19 cellular contexts compared by ENCODE assay signal in genomic region chr2:209498574-209498973, GRCh38.
DNase-seq lines count a peak whose midpoint lies in the region; ATAC-seq, FAIRE-seq and TF ChIP-seq lines count a peak whose summit lies in the region.
"Had no signal": no experiment of that assay in that cellular context is flagged by ENCODE, and none has a peak within 500 bp of the region (broad histone marks: within the 10 kb centered on the region; RNA-seq: fewer than 3 reads in every experiment).

No MANE protein-coding gene starts in this region.

- H3K27me3 ChIP-seq in stomach = no peaks in the 10 kb centered on the region
- H3K27me3 ChIP-seq: BE2C had no signal

- TF ChIP-seq EP300 in stomach (IDR thresholded peaks at IDR 0.05) = no peak

- ATAC-seq in GM19455 (IDR thresholded peaks at IDR 0.05; ENCODE audit: unreplicated experiment) = no peak
- ATAC-seq: GM23338, HepG2 had no signal

- H3K4me3 ChIP-seq in SK-N-MC (no peak overlapping the region), kidney (ENCODE audit: low read length in 2 of 2) (no peak overlapping the region), stomach (no peak overlapping the region)
- H3K4me3 ChIP-seq: GM23338 had no signal

- intact Hi-C loops in kidney (cut with DNase I) = no loop called here
- intact Hi-C loops in stomach (cut with DNase I; ENCODE audit: low total_unique reads) = no loop called here

- DNase-seq in NCI-H446 treated with DMSO at 0.1 percent for 48 hours (lab: John Stamatoyannopoulos, UW) = peak; percentile 30
- no peak for DNase-seq in NCI-H446 (lab: John Stamatoyannopoulos, UW)
- no peak for DNase-seq in SK-N-MC (ENCODE audit: low read depth, low spot score)
- peak; percentile 22 for DNase-seq in kidney
- no peak for DNase-seq in HTR-8/SVneo (ENCODE audit: insufficient read length, low spot score)
- DNase-seq in stomach = no peak
- DNase-seq: 8988T; BE2C; C1 segment of cervical spinal cord; Caco-2; CD4-positive, alpha-beta T cell; GDM1; HCEC 1CT had no signal

- no peak overlapping the region for H3K9ac ChIP-seq in SK-N-MC (ENCODE audit: insufficient read length)
- H3K9ac ChIP-seq in kidney (ENCODE audit: low read length in 2 of 2) = no peak overlapping the region

- TF ChIP-seq CTCF in kidney (IDR thresholded peaks at IDR 0.05; ENCODE audit: borderline replicate concordance, extremely low read depth, insufficient read depth) (no peak), stomach (IDR thresholded peaks at IDR 0.05) (no peak)

- no peaks in the 10 kb centered on the region for H3K9me3 ChIP-seq in SK-N-MC (ENCODE audit: low read depth, low read length)
- H3K9me3 ChIP-seq in kidney (ENCODE audit: control insufficient read depth in 1 of 2, low read length in 2 of 2) = peaks cover 0 to 3% of the 10 kb centered on the region in 2 donors
- peaks cover 0 to 20% (median 3%) of the 10 kb centered on the region in 4 donors for H3K9me3 ChIP-seq in stomach
- H3K9me3 ChIP-seq: BE2C, Caco-2 had no signal

- peak overlapping the region; percentile 63 for H3K27ac ChIP-seq in SK-N-MC
- no peak overlapping the region for H3K27ac ChIP-seq in kidney (ENCODE audit: low read depth in 2 of 2, low read length in 2 of 2)
- no peak overlapping the region for H3K27ac ChIP-seq in stomach

- H3K36me3 ChIP-seq in SK-N-MC (ENCODE audit: insufficient read depth, low read length) = no peaks in the 10 kb centered on the region
- H3K36me3 ChIP-seq in kidney (ENCODE audit: control insufficient read depth in 1 of 2, insufficient read depth in 2 of 2, low read length in 2 of 2) = no peaks in the 10 kb centered on the region
- H3K36me3 ChIP-seq in stomach = no peaks in the 10 kb centered on the region
- H3K36me3 ChIP-seq: BE2C had no signal

- H3K4me1 ChIP-seq in kidney (ENCODE audit: control insufficient read depth in 1 of 2, insufficient read depth in 1 of 2, low read depth in 1 of 2, low read length in 2 of 2) = peaks cover 0 to 4% of the 10 kb centered on the region in 2 donors
- H3K4me1 ChIP-seq in stomach = peaks cover 8 to 34% (median 20%) of the 10 kb centered on the region in 4 donors

- no peak for TF ChIP-seq POLR2A in stomach (IDR thresholded peaks at IDR 0.05)

- no peak for FAIRE-seq in kidney (lab: Jason Lieb, UNC)
- no peak for FAIRE-seq in HTR-8/SVneo (lab: Jason Lieb, UNC)
- FAIRE-seq: D721Med, GM12892, GM18507, HepG2 had no signal

- 80 to 97% (median 90%) methylated on average over 1 of the region's 1 CpG for WGBS in stomach, 5 donors

Comparison
In these comparisons a context has a peak if more than half of its experiments do, and no peak if none do; other contexts are left out.
1. DNase-seq: peak in NCI-H446 treated with DMSO at 0.1 percent for 48 hours (single experiment) and kidney (single experiment); none in NCI-H446 (0 of 2), SK-N-MC (single experiment), HTR-8/SVneo (single experiment) and stomach (single experiment).